Comparison of ENCODE assay signal across 8 cellular contexts in the genomic region with DNA sequence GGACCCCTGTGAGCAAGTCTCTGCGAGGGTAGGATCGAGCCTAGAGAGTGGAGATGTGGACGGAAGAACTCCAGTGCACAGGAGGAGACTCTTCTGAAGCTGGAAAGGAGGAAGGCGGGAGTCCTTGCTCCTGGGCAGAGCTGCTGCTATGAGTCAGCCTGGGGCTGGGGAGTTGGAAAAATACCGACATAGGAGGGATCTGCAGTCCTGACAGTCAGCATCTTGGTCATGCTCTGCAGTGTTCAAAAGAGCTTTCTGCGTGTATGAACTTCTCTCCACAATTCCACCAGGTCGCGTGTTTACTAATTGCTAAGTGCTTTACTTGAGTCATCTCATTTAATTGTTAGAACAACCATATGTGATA.
DNase-seq lines count a peak whose midpoint lies in the region; ATAC-seq and TF ChIP-seq lines count a peak whose summit lies in the region.

No MANE protein-coding gene starts in this region.

- H3K27me3 ChIP-seq in foreskin keratinocyte: no peaks in the 10 kb centered on the region

- TF ChIP-seq CTCF in foreskin keratinocyte (conservative IDR thresholded peaks at IDR 0.05): no peak
- TF ChIP-seq CTCF in retinal pigment epithelial cell (conservative IDR thresholded peaks at IDR 0.05; ENCODE audit: low read depth, low read length): no peak

- DNase-seq in ELF-1 (ENCODE audit: low read depth, low spot score) (peak; percentile 58), T-helper 17 cell (no peak), foreskin keratinocyte (peak; percentile 17 to 19), retinal pigment epithelial cell (ENCODE audit: low read depth) (peak; percentile 48), NCI-H82 treated with DMSO at 0.1 percent for 48 hours (lab: John Stamatoyannopoulos, UW; ENCODE audit: unreplicated experiment) (no peak), NCI-H1105 treated with DMSO at 0.1 percent for 48 hours (lab: John Stamatoyannopoulos, UW) (no peak)

- no peaks in the 10 kb centered on the region for H3K9me3 ChIP-seq in T-helper 17 cell (ENCODE audit: control insufficient read depth, low read length, poor library complexity, severe bottlenecking)

- H3K27ac ChIP-seq in foreskin keratinocyte: no peak overlapping the region

- H3K27ac Mint-ChIP-seq in T-helper 17 cell: peak overlapping the region; percentile 76

- peaks cover 3% of the 10 kb centered on the region for H3K36me3 Mint-ChIP-seq in T-helper 17 cell (ENCODE audit: low read depth)

- no peaks in the 10 kb centered on the region for H3K4me1 ChIP-seq in foreskin keratinocyte

- H3K27me3 Mint-ChIP-seq in T-helper 17 cell: no peaks in the 10 kb centered on the region

- no peak overlapping the region for H3K4me3 Mint-ChIP-seq in T-helper 17 cell

- peaks cover 48% of the 10 kb centered on the region for H3K4me1 Mint-ChIP-seq in T-helper 17 cell

- ATAC-seq in T-helper 17 cell (no peak), foreskin keratinocyte (peak; percentile 42), GM18505 (IDR thresholded peaks at IDR 0.05; ENCODE audit: unreplicated experiment) (no peak), HG02763 (IDR thresholded peaks at IDR 0.05; ENCODE audit: unreplicated experiment) (no peak)

- H3K4me3 ChIP-seq in retinal pigment epithelial cell (ENCODE audit: low read length): no peak overlapping the region

- TF ChIP-seq POLR2A in GM18505 (IDR thresholded peaks at IDR 0.05; ENCODE audit: borderline replicate concordance, extremely low read depth, insufficient read depth, insufficient read length): no peak

Comparison
In these comparisons a context has a peak if more than half of its experiments do, and no peak if none do; other contexts are left out.
1. DNase-seq: peak in ELF-1 (single experiment), foreskin keratinocyte (2 of 2) and retinal pigment epithelial cell (single experiment); none in T-helper 17 cell (0 of 3), NCI-H82 treated with DMSO at 0.1 percent for 48 hours (single experiment) and NCI-H1105 treated with DMSO at 0.1 percent for 48 hours (single experiment).